Comparison of ENCODE assay signal across 10 cellular contexts in genomic region chr11:16902182-16902581, GRCh38.
DNase-seq lines count a peak whose midpoint lies in the region; ATAC-seq, FAIRE-seq and TF ChIP-seq lines count a peak whose summit lies in the region.
"Had no signal": no experiment of that assay in that cellular context is flagged by ENCODE, and none has a peak within 500 bp of the region (broad histone marks: within the 10 kb centered on the region; RNA-seq: fewer than 3 reads in every experiment).

No MANE protein-coding gene starts in this region.

- CTCF ChIA-PET in GM10248 (lab: Yijun Ruan, JAX): interaction anchor here (0.8 to 5.2 kb wide), 11 partner anchors 9 to 161 kb away, joined by 3 to 22 read pairs (median 7); no protein-coding TSS in a partner anchor
- CTCF ChIA-PET in mammary epithelial cell (lab: Charles Lee; ENCODE audit: low non-redundant PET): no interaction called here

- in situ Hi-C loops in mammary epithelial cell (cut with MboI; ENCODE audit: low sequenced_read_pairs in 2 of 2): no loop called here

- FAIRE-seq in kidney (lab: Jason Lieb, UNC): no peak

- peak overlapping the region; percentile 51 for H3K4me2 ChIP-seq in mammary epithelial cell (ENCODE audit: insufficient read depth, low read depth, low read length)

- 24% methylated on average over 6 of the region's 6 CpGs for WGBS in mammary epithelial cell (ENCODE audit: low coverage, missing lambda C conversion rate)

- H3K36me3 ChIP-seq in mammary epithelial cell (ENCODE audit: insufficient read depth, low read length) (no peaks in the 10 kb centered on the region), kidney (ENCODE audit: control insufficient read depth in 1 of 2, insufficient read depth in 2 of 2, low read length in 2 of 2) (no peaks in the 10 kb centered on the region)

- H2AFZ ChIP-seq in mammary epithelial cell (ENCODE audit: low read depth, low read length): peak overlapping the region; percentile 59

- dilution Hi-C loops in mammary epithelial cell (cut with HindIII; ENCODE audit: low sequenced_read_pairs): no loop called here

- intact Hi-C loops in mammary epithelial cell (cut with micrococcal nuclease): loop anchor here (2.0 kb wide), 1 partner anchor 17 kb away; no protein-coding TSS in a partner anchor
- intact Hi-C loops in kidney (cut with DNase I): no loop called here

- no peaks in the 10 kb centered on the region for H4K20me1 ChIP-seq in mammary epithelial cell (ENCODE audit: insufficient read depth, low read length)

- H3K9ac ChIP-seq in mammary epithelial cell (ENCODE audit: insufficient read depth, low read length) (no peak overlapping the region), kidney (ENCODE audit: low read length in 2 of 2) (no peak overlapping the region)

- DNase-seq in GM10248 (ENCODE audit: extremely low spot score): peak; percentile 59
- DNase-seq in GM20000 (ENCODE audit: low spot score): peak; percentile 67
- peak; percentile 99 for DNase-seq in mammary epithelial cell
- no peak for DNase-seq in NCI-H1694 (lab: John Stamatoyannopoulos, UW)
- no peak for DNase-seq in kidney
- no peak for DNase-seq in NCI-H2029 (lab: John Stamatoyannopoulos, UW)
- no peak for DNase-seq in hippocampal formation (lab: John Stamatoyannopoulos, UW)
- DNase-seq: nucleus accumbens had no signal

- POLR2A ChIA-PET in GM10248 (lab: Yijun Ruan, JAX): interaction anchor here (0.7 to 0.9 kb wide), 2 partner anchors 19 kb away, joined by 3 read pairs; no protein-coding TSS in a partner anchor

- H3K4me1 ChIP-seq in mammary epithelial cell (ENCODE audit: insufficient read depth, low read length) (peaks cover 41% of the 10 kb centered on the region), kidney (ENCODE audit: control insufficient read depth in 1 of 2, insufficient read depth in 1 of 2, low read depth in 1 of 2, low read length in 2 of 2) (peaks cover 23 to 25% of the 10 kb centered on the region in 2 donors)

- no TSS peak for BruUV-seq in mammary epithelial cell (replicated peaks; lab: Mats Ljungman, UMichigan)

- H3K4me3 ChIP-seq in mammary epithelial cell (replicated peaks in 1 of 3; ENCODE audit: insufficient read depth in 1 of 3, low read depth in 2 of 3, low read length in 3 of 3) (no peak overlapping the region), kidney (ENCODE audit: low read length in 2 of 2) (no peak overlapping the region)

- ATAC-seq in HG03378 (IDR thresholded peaks at IDR 0.05; ENCODE audit: unreplicated experiment): peak; percentile 88
- ATAC-seq: Panc1 had no signal

- peak overlapping the region; percentile 92 for H3K27ac ChIP-seq in mammary epithelial cell (ENCODE audit: insufficient read depth, low read depth, low read length)
- no peak overlapping the region for H3K27ac ChIP-seq in kidney (ENCODE audit: low read depth in 2 of 2, low read length in 2 of 2)

- peaks cover 6% of the 10 kb centered on the region for H3K79me2 ChIP-seq in mammary epithelial cell (ENCODE audit: insufficient read depth, low read length)

- TF ChIP-seq CTCF in GM10248 (IDR thresholded peaks at IDR 0.05; ENCODE audit: control extremely low read depth, extremely low read depth, low read depth, missing control alignments) (no peak), GM20000 (IDR thresholded peaks at IDR 0.05; ENCODE audit: extremely low read depth, missing control alignments) (no peak), mammary epithelial cell (conservative IDR thresholded peaks at IDR 0.05 in 1 of 2, IDR thresholded peaks at IDR 0.05 in 1 of 2; ENCODE audit: extremely low read depth in 1 of 2, insufficient read depth in 1 of 2, low read depth in 1 of 2, low read length in 2 of 2) (no peak), kidney (IDR thresholded peaks at IDR 0.05; ENCODE audit: borderline replicate concordance, extremely low read depth, insufficient read depth) (no peak)

- H3K9me3 ChIP-seq in mammary epithelial cell (replicated peaks; ENCODE audit: insufficient read depth, low read length) (no peaks in the 10 kb centered on the region), kidney (ENCODE audit: control insufficient read depth in 1 of 2, low read length in 2 of 2) (no peaks in the 10 kb centered on the region)

- no peaks in the 10 kb centered on the region for H3K27me3 ChIP-seq in mammary epithelial cell (ENCODE audit: insufficient read depth, low read length)

Comparison
In these comparisons a context has a peak if more than half of its experiments do, and no peak if none do; other contexts are left out.
1. DNase-seq: peak in GM10248 (single experiment), GM20000 (single experiment) and mammary epithelial cell (single experiment); none in NCI-H1694 (single experiment), kidney (single experiment), NCI-H2029 (single experiment) and hippocampal formation (0 of 2).